ENCODE assay signal across 15 cellular contexts in genomic region chr20:64222273-64222672, GRCh38. TPM values are rescaled to one million over a fixed set of nuclear protein-coding genes. Genes with fewer than 3 reads are reported as not detected.
A peak's percentile ranks its signal among the peaks of the same experiment; 100 is the strongest.
DNase-seq lines count a peak whose midpoint lies in the region; ATAC-seq, FAIRE-seq and TF ChIP-seq lines count a peak whose summit lies in the region.
"Had no signal": no experiment of that assay in that cellular context is flagged by ENCODE, and none has a peak within 500 bp of the region (broad histone marks: within the 10 kb centered on the region; RNA-seq: fewer than 3 reads in every experiment).

No MANE protein-coding gene starts in this region.

- no peaks in the 10 kb centered on the region for H3K36me3 ChIP-seq in PC-3 (ENCODE audit: low read depth, low read length)

- no peaks in the 10 kb centered on the region for H3K79me2 ChIP-seq in PC-3 (ENCODE audit: low read length)

- H3K9me3 ChIP-seq in PC-3 (ENCODE audit: low read length): no peaks in the 10 kb centered on the region

- no peak for TF ChIP-seq CTCF in PC-3 (conservative IDR thresholded peaks at IDR 0.05; ENCODE audit: low read depth, low read length)
- TF ChIP-seq CTCF in fibroblast of pulmonary artery (IDR thresholded peaks at IDR 0.05; ENCODE audit: low read length, missing control alignments): no peak

- H3K27ac Mint-ChIP-seq in activated CD4-positive, alpha-beta T cell treated with anti-CD3 and anti-CD28 coated beads for 36 hours: no peak overlapping the region
- H3K27ac Mint-ChIP-seq: activated B cell treated with CpG ODN at 0.5 μM for 24 hours; memory B cell; stimulated activated naive B cell treated with anti-CD40 and anti-IgM and Interleukin-4, amounts not matched to agents 10 μg/mL and 1 μg/mL and 100 μg/mL, for 72 hours had no signal

- H3K4me1 ChIP-seq in PC-3 (ENCODE audit: insufficient read depth, low read length): no peaks in the 10 kb centered on the region

- H3K27ac ChIP-seq in PC-3 (ENCODE audit: low read length): no peak overlapping the region
- H3K27ac ChIP-seq: SK-N-MC had no signal

- no peak for FAIRE-seq in urothelium cell line (lab: Jason Lieb, UNC)

- no peaks in the 10 kb centered on the region for H3K36me3 Mint-ChIP-seq in activated CD4-positive, alpha-beta T cell treated with anti-CD3 and anti-CD28 coated beads for 36 hours (ENCODE audit: low read depth)
- H3K36me3 Mint-ChIP-seq: stimulated activated naive B cell treated with anti-CD40 and anti-IgM and Interleukin-4, amounts not matched to agents 10 μg/mL and 1 μg/mL and 100 μg/mL, for 72 hours had no signal

- H3K9me3 Mint-ChIP-seq in activated CD4-positive, alpha-beta T cell treated with anti-CD3 and anti-CD28 coated beads for 36 hours (ENCODE audit: low read depth): no peaks in the 10 kb centered on the region
- H3K9me3 Mint-ChIP-seq: activated B cell treated with CpG ODN at 0.5 μM for 24 hours; memory B cell; stimulated activated naive B cell treated with anti-CD40 and anti-IgM and Interleukin-4, amounts not matched to agents 10 μg/mL and 1 μg/mL and 100 μg/mL, for 72 hours had no signal

- BruUV-seq in PC-3 (replicated peaks; lab: Mats Ljungman, UMichigan): no TSS peak

- intact Hi-C loops in PC-3 (cut with micrococcal nuclease): no loop called here
- intact Hi-C loops in activated CD4-positive, alpha-beta T cell treated with anti-CD3 and anti-CD28 coated beads for 36 hours (cut with DNase I, micrococcal nuclease): no loop called here
- intact Hi-C loops in left colon (cut with DNase I, micrococcal nuclease): no loop called here

- peak; percentile 34 for ATAC-seq in PC-3
- ATAC-seq in activated CD4-positive, alpha-beta T cell treated with anti-CD3 and anti-CD28 coated beads for 36 hours: no peak
- no peak for ATAC-seq in left colon
- ATAC-seq: stimulated activated naive B cell treated with anti-CD40 and anti-IgM and Interleukin-4, amounts not matched to agents 10 μg/mL and 1 μg/mL and 100 μg/mL, for 72 hours had no signal

- H4K20me1 ChIP-seq in PC-3 (ENCODE audit: low read length): no peaks in the 10 kb centered on the region

- H3K9me2 ChIP-seq in PC-3 (replicated peaks; ENCODE audit: low read length): no peaks in the 10 kb centered on the region

- no peaks in the 10 kb centered on the region for H3K27me3 Mint-ChIP-seq in activated CD4-positive, alpha-beta T cell treated with anti-CD3 and anti-CD28 coated beads for 36 hours

- no peak overlapping the region for H3K4me3 Mint-ChIP-seq in activated CD4-positive, alpha-beta T cell treated with anti-CD3 and anti-CD28 coated beads for 36 hours
- H3K4me3 Mint-ChIP-seq: activated B cell treated with CpG ODN at 0.5 μM for 24 hours; memory B cell; stimulated activated naive B cell treated with anti-CD40 and anti-IgM and Interleukin-4, amounts not matched to agents 10 μg/mL and 1 μg/mL and 100 μg/mL, for 72 hours had no signal

- H2AFZ ChIP-seq in PC-3 (ENCODE audit: low read length): no peak overlapping the region

- H3K4me3 ChIP-seq in PC-3 (ENCODE audit: low read length) (no peak overlapping the region), fibroblast of pulmonary artery (replicated peaks; ENCODE audit: low read depth, low read length) (no peak overlapping the region)
- H3K4me3 ChIP-seq: SK-N-MC had no signal

- H3K4me1 Mint-ChIP-seq in activated CD4-positive, alpha-beta T cell treated with anti-CD3 and anti-CD28 coated beads for 36 hours: peaks cover 9% of the 10 kb centered on the region
- H3K4me1 Mint-ChIP-seq: activated B cell treated with CpG ODN at 0.5 μM for 24 hours; stimulated activated naive B cell treated with anti-CD40 and anti-IgM and Interleukin-4, amounts not matched to agents 10 μg/mL and 1 μg/mL and 100 μg/mL, for 72 hours had no signal

- H3F3A ChIP-seq in PC-3 (ENCODE audit: low read length, unreplicated experiment): no peaks in the 10 kb centered on the region

- POLR2A ChIA-PET in PC-3 (lab: Charles Lee; ENCODE audit: unreplicated experiment): no interaction called here
- POLR2A ChIA-PET in activated CD4-positive, alpha-beta T cell treated with anti-CD3 and anti-CD28 coated beads for 36 hours (lab: Charles Lee): no interaction called here

- peak; percentile 17 for DNase-seq in Daoy (ENCODE audit: low read depth)
- peak; percentile 28 for DNase-seq in PC-3
- DNase-seq in fibroblast of pulmonary artery (ENCODE audit: low read depth): peak; percentile 10
- peak; percentile 77 for DNase-seq in myocyte (ENCODE audit: low read depth)
- DNase-seq in activated CD4-positive, alpha-beta T cell treated with anti-CD3 and anti-CD28 coated beads for 36 hours: no peak
- no peak for DNase-seq in left colon
- DNase-seq in NCI-H1092 (lab: John Stamatoyannopoulos, UW): no peak
- no peak for DNase-seq in urothelium cell line (ENCODE audit: low spot score)
- DNase-seq: activated B cell treated with CpG ODN at 0.5 μM for 24 hours; DMS79; NCI-H1417; stimulated activated naive B cell treated with anti-CD40 and anti-IgM and Interleukin-4, amounts not matched to agents 10 μg/mL and 1 μg/mL and 100 μg/mL, for 72 hours had no signal

- H3K27me3 ChIP-seq in PC-3 (ENCODE audit: low read length): peaks cover 22% of the 10 kb centered on the region

- H3K4me2 ChIP-seq in PC-3 (ENCODE audit: low read length): no peak overlapping the region

- CTCF ChIA-PET in PC-3 (lab: Charles Lee): no interaction called here
- CTCF ChIA-PET in activated CD4-positive, alpha-beta T cell treated with anti-CD3 and anti-CD28 coated beads for 36 hours (lab: Charles Lee): interaction anchor here (0.6 kb wide), 1 partner anchor 25 kb away, joined by 3 read pairs; no protein-coding TSS in a partner anchor

- H3K9ac ChIP-seq in PC-3 (ENCODE audit: low read length): no peak overlapping the region

RNA-seq across cellular contexts. Expression of gene PCMTD2, which starts 33.3 kb away (rescaled TPM):
- 57.1 and 59.5 TPM in 2 replicates for total RNA-seq in Daoy (2014; rRNA removed; shearing (Covaris generic))
- 45.7 and 57.8 TPM in 2 replicates for total RNA-seq in PC-3 (2014; rRNA removed)
- 62.3 and 94.6 TPM in 2 replicates for total RNA-seq in myocyte
- polyA plus RNA-seq in myocyte (2012): 25.8 TPM
- 10 to 100 TPM; 32.7 to 37.8 TPM for total RNA-seq in activated CD4-positive, alpha-beta T cell treated with anti-CD3 and anti-CD28 coated beads for 36 hours
- total RNA-seq in left colon: 10 to 100 TPM; 26.1 to 33.8 TPM

RNA-seq across cellular contexts. Expression of gene MYT1, which starts 58.0 kb away (rescaled TPM):
- 0.06 TPM in 1 of 2 replicates, not detected in the other for total RNA-seq in Daoy (2014; rRNA removed; shearing (Covaris generic))
- total RNA-seq in PC-3 (2014; rRNA removed) (0.22 and 0.29 TPM in 2 replicates), myocyte (not detected in 2 replicates), left colon (under 1 TPM; 0.06 to 0.11 TPM)
- polyA plus RNA-seq in myocyte (2012): 0.03 TPM
- under 1 TPM; 0.12 to 0.14 TPM for total RNA-seq in activated CD4-positive, alpha-beta T cell treated with anti-CD3 and anti-CD28 coated beads for 36 hours
- polyA plus RNA-seq: BJ had no signal

Comparison
In these comparisons a context has a peak if more than half of its experiments do, and no peak if none do; other contexts are left out.
1. DNase-seq: peak in Daoy (single experiment), PC-3 (single experiment), fibroblast of pulmonary artery (single experiment) and myocyte (single experiment); none in activated CD4-positive, alpha-beta T cell treated with anti-CD3 and anti-CD28 coated beads for 36 hours (single experiment), left colon (0 of 2), NCI-H1092 (single experiment) and urothelium cell line (single experiment).